8 cellular contexts compared by ENCODE assay signal in the genomic region with DNA sequence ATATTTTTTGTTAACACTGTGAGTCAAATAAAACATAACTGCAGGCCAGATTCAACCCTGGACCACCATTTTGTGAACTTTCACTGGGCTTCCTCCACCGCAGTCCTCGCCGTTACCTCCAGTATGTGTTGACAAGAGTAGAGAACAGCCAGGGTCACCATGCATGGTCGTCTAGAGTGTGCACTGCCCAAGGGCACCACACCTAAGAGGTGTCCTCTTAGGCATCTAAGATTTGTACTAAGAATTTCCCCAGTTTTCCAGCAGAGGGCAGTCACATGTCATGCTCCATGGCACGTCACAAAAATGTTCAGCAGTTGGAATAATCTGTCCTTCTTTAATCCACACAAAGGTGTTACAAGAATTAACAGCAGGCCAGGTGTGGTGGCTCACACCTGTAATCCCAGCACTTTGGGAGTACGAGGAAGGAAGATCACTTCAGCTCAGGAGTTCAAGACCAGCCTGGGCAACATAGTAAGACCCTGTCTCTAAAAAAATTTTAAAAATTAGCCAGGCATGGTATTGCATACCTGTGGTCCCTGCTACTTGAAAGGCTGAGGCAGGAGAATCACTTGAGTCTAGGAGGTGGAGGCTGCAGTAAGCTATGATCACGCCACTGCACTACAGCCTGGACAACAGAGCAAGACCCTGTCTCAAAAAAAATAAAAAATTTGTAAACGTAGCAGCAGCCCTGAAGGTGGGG.
DNase-seq lines count a peak whose midpoint lies in the region; ATAC-seq, FAIRE-seq and TF ChIP-seq lines count a peak whose summit lies in the region.

No MANE protein-coding gene starts in this region.

- H2AFZ ChIP-seq in OCI-LY1 (ENCODE audit: low read length), result no peak overlapping the region
- H2AFZ ChIP-seq in fibroblast of lung (ENCODE audit: low read length), result no peak overlapping the region

- H3K36me3 ChIP-seq in OCI-LY1 (ENCODE audit: insufficient read depth, low read length) (no peaks in the 10 kb centered on the region), fibroblast of lung (ENCODE audit: control insufficient read depth, insufficient read depth, low read length) (no peaks in the 10 kb centered on the region)

- H3K4me3 Mint-ChIP-seq in neural crest cell, result no peak overlapping the region

- peak; percentile 86 for TF ChIP-seq CTCF in AG04450 (IDR thresholded peaks at IDR 0.05; ENCODE audit: low read depth, low read length)
- peak; percentile 77 for TF ChIP-seq CTCF in OCI-LY1 (IDR thresholded peaks at IDR 0.05; ENCODE audit: low read length)
- TF ChIP-seq CTCF in fibroblast of lung (conservative IDR thresholded peaks at IDR 0.05 in 1 of 2, IDR thresholded peaks at IDR 0.05 in 1 of 2; ENCODE audit: low read depth in 1 of 2, low read length in 2 of 2), result peak; percentile 81 to 82
- peak; percentile 83 for TF ChIP-seq CTCF in neural crest cell (conservative IDR thresholded peaks at IDR 0.05)

- no peaks in the 10 kb centered on the region for H3K9me3 Mint-ChIP-seq in neural crest cell

- H3K27me3 ChIP-seq in AG04450 (ENCODE audit: control insufficient read depth, insufficient read depth, low read length), result no peaks in the 10 kb centered on the region
- no peaks in the 10 kb centered on the region for H3K27me3 ChIP-seq in OCI-LY1 (ENCODE audit: insufficient read depth, low read length)
- H3K27me3 ChIP-seq in fibroblast of lung (ENCODE audit: control insufficient read depth, insufficient read depth, low read length), result no peaks in the 10 kb centered on the region

- DNase-seq in AG04450 (ENCODE audit: low read depth, low spot score) (no peak), HPDE6-E6E7 (ENCODE audit: extremely low spot score) (peak; percentile 57), activated T-cell treated with anti-CD3 and anti-CD28 coated beads for 1 hour (ENCODE audit: low read depth) (peak; percentile 25), fibroblast of lung (ENCODE audit: low read depth in 2 of 2) (peak; percentile 58 to 78), neural crest cell (ENCODE audit: low read depth, low spot score) (peak; percentile 51), urothelium cell line (ENCODE audit: low spot score) (peak; percentile 85)

- H3K9me3 ChIP-seq in AG04450 (ENCODE audit: control insufficient read depth, insufficient read depth, low read length) (no peaks in the 10 kb centered on the region), OCI-LY1 (ENCODE audit: low read length) (no peaks in the 10 kb centered on the region), fibroblast of lung (ENCODE audit: control insufficient read depth, insufficient read depth, low read depth, low read length) (no peaks in the 10 kb centered on the region)

- H3K4me1 Mint-ChIP-seq in neural crest cell, result peaks cover 27% of the 10 kb centered on the region

- H3K9ac ChIP-seq in OCI-LY1 (ENCODE audit: low read length) (no peak overlapping the region), fibroblast of lung (ENCODE audit: insufficient read depth, low read length) (no peak overlapping the region)

- POLR2A ChIA-PET in AG04450 (lab: Yijun Ruan, JAX), result no interaction called here

- no peak overlapping the region for H3K4me3 ChIP-seq in AG04450 (ENCODE audit: low read depth, low read length)
- H3K4me3 ChIP-seq in OCI-LY1 (ENCODE audit: low read depth, low read length, poor library complexity, severe bottlenecking), result no peak overlapping the region
- H3K4me3 ChIP-seq in fibroblast of lung (replicated peaks in 1 of 4; ENCODE audit: control extremely low read depth in 1 of 4, insufficient read depth in 1 of 4, low read depth in 3 of 4, low read length in 4 of 4), result no peak overlapping the region

- no peaks in the 10 kb centered on the region for H3F3A ChIP-seq in OCI-LY1 (ENCODE audit: insufficient read depth, low read length)

- H3K4me1 ChIP-seq in OCI-LY1 (ENCODE audit: insufficient read depth, low read length, severe bottlenecking) (no peaks in the 10 kb centered on the region), fibroblast of lung (ENCODE audit: control insufficient read depth, extremely low read depth, insufficient read depth, low read length) (no peaks in the 10 kb centered on the region)

- ATAC-seq in GM18511 (IDR thresholded peaks at IDR 0.05; ENCODE audit: unreplicated experiment), result peak; percentile 73

- H3K79me2 ChIP-seq in OCI-LY1 (ENCODE audit: insufficient read depth, low read length) (no peaks in the 10 kb centered on the region), fibroblast of lung (ENCODE audit: control insufficient read depth, insufficient read depth, low read length) (no peaks in the 10 kb centered on the region)

- no peaks in the 10 kb centered on the region for H4K20me1 ChIP-seq in OCI-LY1 (ENCODE audit: insufficient read depth, low read length)
- H4K20me1 ChIP-seq in fibroblast of lung (ENCODE audit: control insufficient read depth, extremely low read depth, insufficient read depth, low read length), result no peaks in the 10 kb centered on the region

- H3K27ac Mint-ChIP-seq in neural crest cell (ENCODE audit: unreplicated experiment), result no peak overlapping the region

- CTCF ChIA-PET in AG04450 (lab: Charles Lee), result interaction anchor here (0.7 to 7.3 kb wide), 5 partner anchors 16 to 1835 kb away, joined by 3 to 63 read pairs (median 4); no protein-coding TSS in a partner anchor

- H3K27me3 Mint-ChIP-seq in neural crest cell (ENCODE audit: low read depth), result no peaks in the 10 kb centered on the region

- no peaks in the 10 kb centered on the region for H3K9me2 ChIP-seq in OCI-LY1 (ENCODE audit: low read depth, low read length)

- peak; percentile 89 for FAIRE-seq in urothelium cell line (lab: Jason Lieb, UNC)

- H3K36me3 Mint-ChIP-seq in neural crest cell (ENCODE audit: low read depth), result no peaks in the 10 kb centered on the region

- H3K27ac ChIP-seq in AG04450 (ENCODE audit: low read depth, low read length) (no peak overlapping the region), OCI-LY1 (ENCODE audit: low read depth, low read length, poor library complexity, severe bottlenecking) (no peak overlapping the region), fibroblast of lung (ENCODE audit: insufficient read depth, low read length) (no peak overlapping the region)

- H3K4me2 ChIP-seq in OCI-LY1 (ENCODE audit: low read length), result no peak overlapping the region
- H3K4me2 ChIP-seq in fibroblast of lung (ENCODE audit: extremely low read depth, insufficient read depth, low read length), result no peak overlapping the region
